In genomic region chr17:67020293-67020766, GRCh38 we compare ENCODE assay signal across 17 cellular contexts. TPM values are rescaled to one million over a fixed set of nuclear protein-coding genes. Genes with fewer than 3 reads are reported as not detected.
DNase-seq lines count a peak whose midpoint lies in the region; ATAC-seq and TF ChIP-seq lines count a peak whose summit lies in the region.
"Had no signal": no experiment of that assay in that cellular context is flagged by ENCODE, and none has a peak within 500 bp of the region (broad histone marks: within the 10 kb centered on the region; RNA-seq: fewer than 3 reads in every experiment).

No MANE protein-coding gene starts in this region.

- peaks cover 4% of the 10 kb centered on the region for H3K4me1 Mint-ChIP-seq in WTC11

- H3K27me3 Mint-ChIP-seq in WTC11 (ENCODE audit: low read depth) = no peaks in the 10 kb centered on the region

- no peaks in the 10 kb centered on the region for H3K36me3 Mint-ChIP-seq in WTC11

- peak; percentile 52 for ATAC-seq in sciatic nerve
- no peak for ATAC-seq in WTC11
- ATAC-seq: PC-3 had no signal

- POLR2A ChIA-PET in WTC11 (lab: Charles Lee) = no interaction called here

- peak; percentile 78 for DNase-seq in G401 (ENCODE audit: low spot score)
- DNase-seq in NCI-H2227 (lab: John Stamatoyannopoulos, UW; ENCODE audit: unreplicated experiment) = peak; percentile 32
- peak in 17 of 61 donors; percentile 9 to 41 (median 33) for DNase-seq in caudate nucleus (lab: John Stamatoyannopoulos, UW)
- DNase-seq in sciatic nerve (ENCODE audit: low spot score) = no peak
- DNase-seq in activated CD4-positive, alpha-beta T cell treated with anti-CD3 and anti-CD28 coated beads, Interleukin-2, amount 50 U/mL, for 48 hours = no peak
- DNase-seq in WTC11 (ENCODE audit: low spot score) = no peak
- no peak for DNase-seq in NCI-H345 treated with DMSO at 0.1 percent for 48 hours (lab: John Stamatoyannopoulos, UW; ENCODE audit: unreplicated experiment)
- DNase-seq: ACHN; AML-193; CD4-positive, alpha-beta T cell; DMS79; KBM-7; MV-4-11; NCI-H226; PC-3 had no signal

- H3K27ac ChIP-seq in caudate nucleus (ENCODE audit: low read depth, low read length) = peak overlapping the region; percentile 78
- H3K27ac ChIP-seq: RWPE1 had no signal

- CTCF ChIA-PET in WTC11 (lab: Charles Lee) = interaction anchor here (0.9 kb wide), 1 partner anchor 165 kb away, joined by 3 read pairs; no protein-coding TSS in a partner anchor

- H3K4me3 Mint-ChIP-seq in WTC11 = no peak overlapping the region
- H3K4me3 Mint-ChIP-seq: CD4-positive, alpha-beta T cell; GM23338 had no signal

- intact Hi-C loops in sciatic nerve (cut with DNase I) = no loop called here

- in situ Hi-C loops in G401 (cut with HindIII; ENCODE audit: low sequenced_read_pairs) = no loop called here

- no peaks in the 10 kb centered on the region for H3K9me3 Mint-ChIP-seq in WTC11
- H3K9me3 Mint-ChIP-seq: CD4-positive, alpha-beta T cell; GM23338 had no signal

- no peak overlapping the region for H3K27ac Mint-ChIP-seq in WTC11
- H3K27ac Mint-ChIP-seq: CD4-positive, alpha-beta T cell; GM23338 had no signal

- TF ChIP-seq CTCF in WTC11 (IDR thresholded peaks at IDR 0.05) = no peak

TF ChIP-seq in WTC11, 78 proteins besides CTCF, POLR2A, EP300 and RAD21:
- no peak for TF ChIP-seq ATF6 (CRISPR knock-in tag; IDR thresholded peaks at IDR 0.05)
- TF ChIP-seq ZNF396 (CRISPR knock-in tag; IDR thresholded peaks at IDR 0.05; ENCODE audit: borderline replicate concordance) = no peak
- no peak for TF ChIP-seq E2F5 (CRISPR knock-in tag; IDR thresholded peaks at IDR 0.05)
- TF ChIP-seq AR (CRISPR knock-in tag; IDR thresholded peaks at IDR 0.05) = no peak
- no peak for TF ChIP-seq ZNF671 (CRISPR knock-in tag; IDR thresholded peaks at IDR 0.05)
- TF ChIP-seq NR1H2 (CRISPR knock-in tag; IDR thresholded peaks at IDR 0.05) = no peak
- no peak for TF ChIP-seq PREB (CRISPR knock-in tag; IDR thresholded peaks at IDR 0.05; ENCODE audit: borderline replicate concordance)
- no peak for TF ChIP-seq MXD4 (CRISPR knock-in tag; IDR thresholded peaks at IDR 0.05; ENCODE audit: borderline replicate concordance)
- no peak for TF ChIP-seq FOXP4 (CRISPR knock-in tag; IDR thresholded peaks at IDR 0.05)
- no peak for TF ChIP-seq USF2 (CRISPR knock-in tag; IDR thresholded peaks at IDR 0.05)
- TF ChIP-seq GABPB1 (CRISPR knock-in tag; IDR thresholded peaks at IDR 0.05) = no peak
- TF ChIP-seq HMGXB4 (CRISPR knock-in tag; IDR thresholded peaks at IDR 0.05) = no peak
- TF ChIP-seq ATF3 (CRISPR knock-in tag; conservative IDR thresholded peaks at IDR 0.05) = no peak

RNA-seq across cellular contexts. Expression of gene CACNG1, which starts 24.0 kb away (rescaled TPM):
- not detected in 2 replicates for total RNA-seq in G401 (2014; rRNA removed; shearing (Covaris generic))
- not detected for total RNA-seq in sciatic nerve
- total RNA-seq in WTC11 (2021) = not detected in 3 replicates
- total RNA-seq: CD4-positive, alpha-beta T cell; GM23338; PC-3 had no signal

RNA-seq across cellular contexts. Expression of gene CACNG4, which starts 55.8 kb away (rescaled TPM):
- 0.24 and 1.4 TPM in 2 replicates for total RNA-seq in G401 (2014; rRNA removed; shearing (Covaris generic))
- total RNA-seq in sciatic nerve (0.36 TPM), WTC11 (2021) (1.6 to 3.4 TPM (median 2.3 TPM) in 3 replicates)
- total RNA-seq: CD4-positive, alpha-beta T cell had no signal

Comparison
In these comparisons a context has a peak if more than half of its experiments do, and no peak if none do; other contexts are left out.
1. DNase-seq: peak in G401 (single experiment) and NCI-H2227 (single experiment); none in sciatic nerve (single experiment), activated CD4-positive, alpha-beta T cell treated with anti-CD3 and anti-CD28 coated beads, Interleukin-2, amount 50 U/mL, for 48 hours (0 of 2), WTC11 (single experiment) and NCI-H345 treated with DMSO at 0.1 percent for 48 hours (single experiment).